Comparison of ENCODE assay signal across 30 cellular contexts in genomic region chr2:241827394-241827793, GRCh38. TPM values are rescaled to one million over a fixed set of nuclear protein-coding genes. Genes with fewer than 3 reads are reported as not detected.
DNase-seq lines count a peak whose midpoint lies in the region; ATAC-seq, FAIRE-seq and TF ChIP-seq lines count a peak whose summit lies in the region.
"Had no signal": no experiment of that assay in that cellular context is flagged by ENCODE, and none has a peak within 500 bp of the region (broad histone marks: within the 10 kb centered on the region; RNA-seq: fewer than 3 reads in every experiment).

No MANE protein-coding gene starts in this region.

- no TSS peak for BruUV-seq in K562 (replicated peaks; lab: Mats Ljungman, UMichigan)

- no peaks in the 10 kb centered on the region for H3K9me1 ChIP-seq in K562 (ENCODE audit: control insufficient read depth, insufficient read depth, low read length)

- no peak for DNase-seq in activated naive CD8-positive, alpha-beta T cell treated with anti-CD3 and anti-CD28 coated beads, Interleukin-2, amount 10 ng/mL, durations not matched to agents 7 days and 5 days
- DNase-seq in activated naive CD8-positive, alpha-beta T cell treated with anti-CD3 and anti-CD28 coated beads, Interleukin-2, amount 50 U/mL, for 24 hours, result no peak
- DNase-seq in K562 (ENCODE audit: extremely low read depth in 1 of 4, low spot score in 3 of 4) (no peak), H4 (ENCODE audit: low spot score) (no peak)
- DNase-seq: 8988T; ACHN; BE2C; C1 segment of cervical spinal cord; CD4-positive, alpha-beta memory T cell; CD4-positive, CD25-positive, alpha-beta regulatory T cell; CD8-positive, alpha-beta memory T cell; COR-L47; DMS 273 treated with DMSO at 0.1 percent for 48 hours; DMS153; DMS53; DMS79; DND-41; EL; GDM1 had no signal

- in situ Hi-C loops in K562 (cut with MboI), result no loop called here

- H2AFZ ChIP-seq in K562 (ENCODE audit: low read depth, low read length), result no peak overlapping the region

- TF ChIP-seq POLR2A in K562 (conservative IDR thresholded peaks at IDR 0.05), result no peak

- H3K9me3 ChIP-seq in HEK293 (ENCODE audit: control insufficient read depth, insufficient read depth, low read depth, low read length), result no peaks in the 10 kb centered on the region
- H3K9me3 ChIP-seq in K562 (replicated peaks; ENCODE audit: control insufficient read depth, insufficient read depth, low read depth, low read length), result peaks cover 8% of the 10 kb centered on the region; the same call in 1 of the 2 replicates

- no peak for TF ChIP-seq RAD21 in K562 (CRISPR knock-in tag; conservative IDR thresholded peaks at IDR 0.05 in 1 of 2, IDR thresholded peaks at IDR 0.05 in 1 of 2)

- POLR2A ChIA-PET in activated naive CD8-positive, alpha-beta T cell treated with anti-CD3 and anti-CD28 coated beads, Interleukin-2, amount 10 ng/mL, durations not matched to agents 7 days and 5 days (lab: Charles Lee), result no interaction called here
- POLR2A ChIA-PET in HEK293 (lab: Yijun Ruan, JAX), result no interaction called here
- POLR2A ChIA-PET in K562 (lab: Yijun Ruan, JAX), result no interaction called here

- intact Hi-C loops in K562 (cut with micrococcal nuclease), result no loop called here

- H3K27me3 ChIP-seq in K562 (ENCODE audit: control insufficient read depth in 2 of 2, insufficient read depth in 2 of 2, low read length in 2 of 2), result no peaks in the 10 kb centered on the region
- H3K27me3 ChIP-seq: BE2C, BLaER1 had no signal

- H3K4me1 Mint-ChIP-seq in activated naive CD8-positive, alpha-beta T cell treated with anti-CD3 and anti-CD28 coated beads, Interleukin-2, amount 10 ng/mL, durations not matched to agents 7 days and 5 days, result peaks cover 21% of the 10 kb centered on the region
- H3K4me1 Mint-ChIP-seq in activated naive CD8-positive, alpha-beta T cell treated with anti-CD3 and anti-CD28 coated beads, Interleukin-2, amount 50 U/mL, for 24 hours, result peaks cover 3% of the 10 kb centered on the region
- H3K4me1 Mint-ChIP-seq: CD14-positive monocyte had no signal

- H3K27ac ChIP-seq in HEK293 (ENCODE audit: extremely low read depth, low read depth, low read length), result no peak overlapping the region
- no peak overlapping the region for H3K27ac ChIP-seq in K562 (ENCODE audit: extremely low read depth, low read depth, low read length)
- H3K27ac ChIP-seq: BLaER1 had no signal

- TF ChIP-seq EP300 in K562 (IDR thresholded peaks at IDR 0.05; ENCODE audit: low read length), result no peak

- peaks cover 27% of the 10 kb centered on the region for H3K27me3 Mint-ChIP-seq in activated naive CD8-positive, alpha-beta T cell treated with anti-CD3 and anti-CD28 coated beads, Interleukin-2, amount 10 ng/mL, durations not matched to agents 7 days and 5 days
- peaks cover 42% of the 10 kb centered on the region for H3K27me3 Mint-ChIP-seq in activated naive CD8-positive, alpha-beta T cell treated with anti-CD3 and anti-CD28 coated beads, Interleukin-2, amount 50 U/mL, for 24 hours

- H4K20me1 ChIP-seq in K562 (replicated peaks; ENCODE audit: control insufficient read depth, insufficient read depth, low read length), result no peaks in the 10 kb centered on the region
- H4K20me1 ChIP-seq: BLaER1 had no signal

- no peak for FAIRE-seq in K562 (lab: Jason Lieb, UNC)
- FAIRE-seq: A204.1, GM12878, GM12892, GM18507 had no signal

- no peak overlapping the region for H3K4me3 ChIP-seq in HEK293 (ENCODE audit: low read depth, low read length)
- H3K4me3 ChIP-seq in K562, result no peak overlapping the region
- H3K4me3 ChIP-seq: BLaER1, GM12878 had no signal

- no peak overlapping the region for H3K4me3 Mint-ChIP-seq in activated naive CD8-positive, alpha-beta T cell treated with anti-CD3 and anti-CD28 coated beads, Interleukin-2, amount 10 ng/mL, durations not matched to agents 7 days and 5 days
- no peak overlapping the region for H3K4me3 Mint-ChIP-seq in activated naive CD8-positive, alpha-beta T cell treated with anti-CD3 and anti-CD28 coated beads, Interleukin-2, amount 50 U/mL, for 24 hours
- H3K4me3 Mint-ChIP-seq: CD14-positive monocyte; CD4-positive, alpha-beta memory T cell; CD4-positive, CD25-positive, alpha-beta regulatory T cell; CD8-positive, alpha-beta memory T cell had no signal

- no peak for ATAC-seq in activated naive CD8-positive, alpha-beta T cell treated with anti-CD3 and anti-CD28 coated beads, Interleukin-2, amount 10 ng/mL, durations not matched to agents 7 days and 5 days (ENCODE audit: low read depth)
- no peak for ATAC-seq in activated naive CD8-positive, alpha-beta T cell treated with anti-CD3 and anti-CD28 coated beads, Interleukin-2, amount 50 U/mL, for 24 hours
- no peak for ATAC-seq in K562
- ATAC-seq: GM12878 had no signal

- peaks cover 5% of the 10 kb centered on the region for H3K36me3 Mint-ChIP-seq in activated naive CD8-positive, alpha-beta T cell treated with anti-CD3 and anti-CD28 coated beads, Interleukin-2, amount 10 ng/mL, durations not matched to agents 7 days and 5 days
- peaks cover 3% of the 10 kb centered on the region for H3K36me3 Mint-ChIP-seq in activated naive CD8-positive, alpha-beta T cell treated with anti-CD3 and anti-CD28 coated beads, Interleukin-2, amount 50 U/mL, for 24 hours (ENCODE audit: low read depth)
- H3K36me3 Mint-ChIP-seq: CD14-positive monocyte; CD4-positive, alpha-beta memory T cell; CD4-positive, CD25-positive, alpha-beta regulatory T cell had no signal

- no peak overlapping the region for H3K4me2 ChIP-seq in K562 (ENCODE audit: insufficient read depth, low read length)
- H3K4me2 ChIP-seq: BLaER1 had no signal

- CTCF ChIA-PET in HEK293 (lab: Yijun Ruan, JAX), result no interaction called here
- CTCF ChIA-PET in K562 (lab: Yijun Ruan, JAX; ENCODE audit: low intra/inter-chr PET ratio), result no interaction called here

- H3K9me3 Mint-ChIP-seq in activated naive CD8-positive, alpha-beta T cell treated with anti-CD3 and anti-CD28 coated beads, Interleukin-2, amount 10 ng/mL, durations not matched to agents 7 days and 5 days, result peaks cover 30% of the 10 kb centered on the region
- peaks cover 29% of the 10 kb centered on the region for H3K9me3 Mint-ChIP-seq in activated naive CD8-positive, alpha-beta T cell treated with anti-CD3 and anti-CD28 coated beads, Interleukin-2, amount 50 U/mL, for 24 hours

- TF ChIP-seq CTCF in HEK293 (tag by site-specific recombination; IDR thresholded peaks at IDR 0.05) (no peak), K562 (IDR thresholded peaks at IDR 0.05 in 2 of 3, conservative IDR thresholded peaks at IDR 0.05 in 1 of 3; ENCODE audit: insufficient read depth in 2 of 3, low read depth in 1 of 3, low read length in 3 of 3) (no peak)

- H3K4me1 ChIP-seq in HEK293 (ENCODE audit: control insufficient read depth, insufficient read depth, low read length) (no peaks in the 10 kb centered on the region), K562 (replicated peaks in 1 of 2; ENCODE audit: control insufficient read depth in 2 of 2, insufficient read depth in 2 of 2, low read length in 2 of 2) (peaks cover 8 to 10% of the 10 kb centered on the region in 2 experiments; a peak in 4 of 5 replicates)
- H3K4me1 ChIP-seq: BE2C had no signal

- 4% methylated on average over 2 of the region's 2 CpGs for whole genome bisulfite sequencing in K562 (ENCODE audit: insufficient coverage, low coverage, missing lambda C conversion rate)

- H3K9ac ChIP-seq in K562 (ENCODE audit: insufficient read depth in 1 of 2, low read depth in 2 of 2, low read length in 2 of 2), result no peak overlapping the region
- H3K9ac ChIP-seq: BLaER1 had no signal

- no peaks in the 10 kb centered on the region for H3K36me3 ChIP-seq in HEK293 (ENCODE audit: control insufficient read depth in 2 of 2, insufficient read depth in 1 of 2, low read length in 2 of 2)
- H3K36me3 ChIP-seq in K562 (ENCODE audit: control insufficient read depth, insufficient read depth, low read length), result no peaks in the 10 kb centered on the region
- H3K36me3 ChIP-seq: BE2C, BLaER1 had no signal

- H3K79me2 ChIP-seq in K562 (ENCODE audit: control insufficient read depth, insufficient read depth, low read length), result no peaks in the 10 kb centered on the region

- peak overlapping the region; percentile 8 for H3K27ac Mint-ChIP-seq in activated naive CD8-positive, alpha-beta T cell treated with anti-CD3 and anti-CD28 coated beads, Interleukin-2, amount 10 ng/mL, durations not matched to agents 7 days and 5 days
- no peak overlapping the region for H3K27ac Mint-ChIP-seq in activated naive CD8-positive, alpha-beta T cell treated with anti-CD3 and anti-CD28 coated beads, Interleukin-2, amount 50 U/mL, for 24 hours
- H3K27ac Mint-ChIP-seq: CD14-positive monocyte; CD4-positive, alpha-beta memory T cell; CD4-positive, CD25-positive, alpha-beta regulatory T cell; CD8-positive, alpha-beta memory T cell had no signal

RNA-seq across cellular contexts. Expression of gene NEU4, which starts 18.4 kb away (rescaled TPM):
- under 1 TPM in 1 of 2 experiments, not detected in 1; 0.20 TPM for total RNA-seq in activated naive CD8-positive, alpha-beta T cell treated with anti-CD3 and anti-CD28 coated beads, Interleukin-2, amount 10 ng/mL, durations not matched to agents 7 days and 5 days
- 1.3 TPM in 1 of 2 replicates, not detected in the other for total RNA-seq in K562 (2011; cell fraction: chromatin; rRNA removed; ENCODE audit: low replicate concordance)
- total RNA-seq in K562 (2011; cell fraction: nucleolus; rRNA removed), result 0.50 and 0.66 TPM in 2 replicates
- 0.29 and 1.1 TPM in 2 replicates for total RNA-seq in K562 (2011; cell fraction: nucleoplasm; rRNA removed)
- total RNA-seq in K562 (2014; rRNA removed) (not detected in 2 replicates), K562 (2014; rRNA removed; fragmentation: Illumina TruSeq; extraction: Trizol) (not detected in 2 replicates), K562 (2015; rRNA removed; fragmentation: Illumina TruSeq; extraction: Trizol) (not detected in 2 replicates), K562 (2021) (0.38 and 0.40 TPM in 2 replicates)
- polyA plus RNA-seq in K562 (2011; rRNA removed) (0.12 TPM in 1 of 2 replicates, not detected in the other), K562 (2014; fragmentation: Illumina TruSeq; extraction: Trizol) (not detected in 2 replicates), K562 (2014; fragmentation: Nextera tagmentation; extraction: Ambion mirVana) (not detected), K562 (2014; rRNA removed) (0.01 TPM in 1 of 2 replicates, not detected in the other)
- polyA plus RNA-seq in K562 (2011; cell fraction: cytosol; rRNA removed), result 0.12 and 0.21 TPM in 2 replicates
- 0.14 and 0.65 TPM in 2 replicates for polyA plus RNA-seq in K562 (2011; cell fraction: nucleus; rRNA removed)
- 0.55 and 1.1 TPM in 2 replicates for polyA plus RNA-seq in K562 (2012)
- polyA minus RNA-seq in K562 (2011; rRNA and poly(A)+ RNA removed), result not detected in 2 replicates
- not detected in 2 replicates for polyA minus RNA-seq in K562 (2011; cell fraction: cytosol; rRNA and poly(A)+ RNA removed)
- polyA minus RNA-seq in K562 (2011; cell fraction: nucleus; rRNA and poly(A)+ RNA removed), result 0.27 TPM in 1 of 2 replicates, not detected in the other
- not detected in 2 replicates for total RNA-seq in H4 (2014; rRNA removed; shearing (Covaris generic))
- total RNA-seq: CD8-positive, alpha-beta memory T cell; Daoy; G401 had no signal
- polyA plus RNA-seq: AG04450; CD8-positive, alpha-beta memory T cell had no signal

RNA-seq across cellular contexts. Expression of gene PDCD1, which starts 31.3 kb away (rescaled TPM):
- total RNA-seq in activated naive CD8-positive, alpha-beta T cell treated with anti-CD3 and anti-CD28 coated beads, Interleukin-2, amount 10 ng/mL, durations not matched to agents 7 days and 5 days, result 1 to 10 TPM; 5.4 to 6.6 TPM
- 0.88 and 5.3 TPM in 2 replicates for total RNA-seq in K562 (2011; cell fraction: chromatin; rRNA removed; ENCODE audit: low replicate concordance)
- total RNA-seq in K562 (2011; cell fraction: nucleolus; rRNA removed), result 7.6 and 13.2 TPM in 2 replicates
- 4.0 and 4.3 TPM in 2 replicates for total RNA-seq in K562 (2011; cell fraction: nucleoplasm; rRNA removed)
- 1.3 and 2.0 TPM in 2 replicates for total RNA-seq in K562 (2014; rRNA removed)
- 0.15 TPM in 1 of 2 replicates, not detected in the other for total RNA-seq in K562 (2014; rRNA removed; fragmentation: Illumina TruSeq; extraction: Trizol)
- 0.25 and 0.53 TPM in 2 replicates for total RNA-seq in K562 (2015; rRNA removed; fragmentation: Illumina TruSeq; extraction: Trizol)
- 0.87 and 1.0 TPM in 2 replicates for total RNA-seq in K562 (2021)
- polyA plus RNA-seq in K562 (2011; rRNA removed), result 2.3 and 2.5 TPM in 2 replicates
- polyA plus RNA-seq in K562 (2011; cell fraction: cytosol; rRNA removed), result 3.0 and 16.0 TPM in 2 replicates
- polyA plus RNA-seq in K562 (2011; cell fraction: nucleus; rRNA removed), result 1.8 and 6.6 TPM in 2 replicates
- 1.0 and 1.2 TPM in 2 replicates for polyA plus RNA-seq in K562 (2012)
- 0.28 and 0.90 TPM in 2 replicates for polyA plus RNA-seq in K562 (2014; fragmentation: Illumina TruSeq; extraction: Trizol)
- polyA plus RNA-seq in K562 (2014; fragmentation: Nextera tagmentation; extraction: Ambion mirVana), result not detected
- 1.1 TPM in 2 replicates for polyA plus RNA-seq in K562 (2014; rRNA removed)
- polyA minus RNA-seq in K562 (2011; rRNA and poly(A)+ RNA removed), result 0.18 and 0.56 TPM in 2 replicates
- 1.8 and 2.1 TPM in 2 replicates for polyA minus RNA-seq in K562 (2011; cell fraction: cytosol; rRNA and poly(A)+ RNA removed)
- polyA minus RNA-seq in K562 (2011; cell fraction: nucleus; rRNA and poly(A)+ RNA removed), result 0.56 and 0.94 TPM in 2 replicates
- not detected in 2 replicates for total RNA-seq in H4 (2014; rRNA removed; shearing (Covaris generic))
- total RNA-seq: Daoy, G401 had no signal
- polyA plus RNA-seq: AG04450 had no signal

RNA-seq across cellular contexts. Expression of gene RTP5, which starts 42.1 kb away (rescaled TPM):
- total RNA-seq in activated naive CD8-positive, alpha-beta T cell treated with anti-CD3 and anti-CD28 coated beads, Interleukin-2, amount 10 ng/mL, durations not matched to agents 7 days and 5 days, result under 1 TPM; 0.53 to 0.60 TPM
- not detected in 2 replicates for total RNA-seq in K562 (2011; cell fraction: chromatin; rRNA removed; ENCODE audit: low replicate concordance)
- total RNA-seq in K562 (2011; cell fraction: nucleolus; rRNA removed), result not detected in 2 replicates
- not detected in 2 replicates for total RNA-seq in K562 (2011; cell fraction: nucleoplasm; rRNA removed)
- total RNA-seq in K562 (2014; rRNA removed) (not detected in 2 replicates), K562 (2014; rRNA removed; fragmentation: Illumina TruSeq; extraction: Trizol) (not detected in 2 replicates), K562 (2015; rRNA removed; fragmentation: Illumina TruSeq; extraction: Trizol) (not detected in 2 replicates), K562 (2021) (not detected in 2 replicates)
- polyA plus RNA-seq in K562 (2011; rRNA removed) (not detected in 2 replicates), K562 (2014; fragmentation: Illumina TruSeq; extraction: Trizol) (not detected in 2 replicates), K562 (2014; fragmentation: Nextera tagmentation; extraction: Ambion mirVana) (not detected), K562 (2014; rRNA removed) (not detected in 2 replicates)
- not detected in 2 replicates for polyA plus RNA-seq in K562 (2011; cell fraction: cytosol; rRNA removed)
- polyA plus RNA-seq in K562 (2011; cell fraction: nucleus; rRNA removed), result not detected in 2 replicates
- polyA plus RNA-seq in K562 (2012), result not detected in 2 replicates
- not detected in 2 replicates for polyA minus RNA-seq in K562 (2011; rRNA and poly(A)+ RNA removed)
- not detected in 2 replicates for polyA minus RNA-seq in K562 (2011; cell fraction: cytosol; rRNA and poly(A)+ RNA removed)
- not detected in 2 replicates for polyA minus RNA-seq in K562 (2011; cell fraction: nucleus; rRNA and poly(A)+ RNA removed)
- total RNA-seq in H4 (2014; rRNA removed; shearing (Covaris generic)), result not detected in 2 replicates
- total RNA-seq: A673, Daoy, G401, GM12878 had no signal
- polyA plus RNA-seq: AG04450; CD14-positive monocyte; CD4-positive, alpha-beta memory T cell; CD4-positive, CD25-positive, alpha-beta regulatory T cell had no signal

RNA-seq across cellular contexts. Expression of gene GAL3ST2, which starts 50.8 kb away (rescaled TPM):
- total RNA-seq in activated naive CD8-positive, alpha-beta T cell treated with anti-CD3 and anti-CD28 coated beads, Interleukin-2, amount 10 ng/mL, durations not matched to agents 7 days and 5 days, result under 1 TPM; 0.22 to 0.43 TPM
- total RNA-seq in K562 (2011; cell fraction: chromatin; rRNA removed; ENCODE audit: low replicate concordance), result 0.51 and 1.8 TPM in 2 replicates
- 1.8 and 2.2 TPM in 2 replicates for total RNA-seq in K562 (2011; cell fraction: nucleolus; rRNA removed)
- 1.1 TPM in 1 of 2 replicates, not detected in the other for total RNA-seq in K562 (2011; cell fraction: nucleoplasm; rRNA removed)
- total RNA-seq in K562 (2014; rRNA removed), result 0.61 TPM in 1 of 2 replicates, not detected in the other
- not detected in 2 replicates for total RNA-seq in K562 (2014; rRNA removed; fragmentation: Illumina TruSeq; extraction: Trizol)
- not detected in 2 replicates for total RNA-seq in K562 (2015; rRNA removed; fragmentation: Illumina TruSeq; extraction: Trizol)
- total RNA-seq in K562 (2021), result 0.31 and 0.42 TPM in 2 replicates
- 0.08 TPM in 1 of 2 replicates, not detected in the other for polyA plus RNA-seq in K562 (2011; rRNA removed)
- not detected in 2 replicates for polyA plus RNA-seq in K562 (2011; cell fraction: cytosol; rRNA removed)
- 0.15 and 0.43 TPM in 2 replicates for polyA plus RNA-seq in K562 (2011; cell fraction: nucleus; rRNA removed)
- polyA plus RNA-seq in K562 (2012), result 0.90 and 1.00 TPM in 2 replicates
- polyA plus RNA-seq in K562 (2014; fragmentation: Illumina TruSeq; extraction: Trizol), result not detected in 2 replicates
- polyA plus RNA-seq in K562 (2014; fragmentation: Nextera tagmentation; extraction: Ambion mirVana), result not detected
- 0.38 TPM in 1 of 2 replicates, not detected in the other for polyA plus RNA-seq in K562 (2014; rRNA removed)
- not detected in 2 replicates for polyA minus RNA-seq in K562 (2011; rRNA and poly(A)+ RNA removed)
- polyA minus RNA-seq in K562 (2011; cell fraction: cytosol; rRNA and poly(A)+ RNA removed), result not detected in 2 replicates
- polyA minus RNA-seq in K562 (2011; cell fraction: nucleus; rRNA and poly(A)+ RNA removed), result 0.33 and 0.67 TPM in 2 replicates
- not detected in 2 replicates for total RNA-seq in H4 (2014; rRNA removed; shearing (Covaris generic))
- total RNA-seq: Daoy, G401 had no signal
- polyA plus RNA-seq: AG04450; CD14-positive monocyte; CD4-positive, CD25-positive, alpha-beta regulatory T cell; CD8-positive, alpha-beta memory T cell had no signal
